ENCODE assay signal across 17 cellular contexts in the genomic region with DNA sequence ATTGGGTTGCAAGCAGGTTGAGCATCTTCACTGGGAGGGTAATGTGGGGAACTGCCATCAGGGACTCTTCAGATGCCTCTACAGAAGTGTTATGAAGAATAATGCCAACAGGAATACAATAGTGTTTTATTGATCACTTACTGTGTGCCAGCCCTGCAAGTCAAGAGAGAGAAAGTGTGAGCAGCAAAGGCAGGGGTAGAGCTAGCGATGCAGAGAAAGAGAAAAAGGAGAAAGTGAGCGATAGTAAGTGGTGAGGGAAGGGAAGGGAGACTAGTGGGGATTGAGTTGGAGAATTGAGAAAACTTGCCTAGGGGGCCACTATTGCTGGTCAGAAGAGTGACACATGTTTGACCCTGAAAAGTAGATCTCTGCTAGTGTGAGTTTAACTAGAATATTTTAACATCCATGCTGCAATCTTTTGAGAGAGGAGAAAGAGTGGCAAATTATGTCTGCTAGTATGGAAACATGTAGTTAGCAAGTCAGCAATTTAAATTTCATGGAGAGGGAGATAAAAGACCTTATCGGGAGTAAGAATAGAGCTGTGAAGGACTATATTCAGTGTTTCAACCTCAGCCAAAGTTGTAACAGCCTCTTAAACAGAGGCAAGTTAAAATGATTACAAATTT. TPM values are rescaled to one million over a fixed set of nuclear protein-coding genes. Genes with fewer than 3 reads are reported as not detected.
DNase-seq lines count a peak whose midpoint lies in the region; ATAC-seq, FAIRE-seq and TF ChIP-seq lines count a peak whose summit lies in the region.
"Had no signal": no experiment of that assay in that cellular context is flagged by ENCODE, and none has a peak within 500 bp of the region (broad histone marks: within the 10 kb centered on the region; RNA-seq: fewer than 3 reads in every experiment).

No MANE protein-coding gene starts in this region.

- DNase-seq in GM12892 (ENCODE audit: insufficient read length) (no peak), T-helper 17 cell (no peak), mesothelial cell of epicardium (ENCODE audit: low spot score in 2 of 2, unreplicated experiment in 2 of 2) (no peak), globus pallidus (ENCODE audit: low spot score) (no peak), anterior cingulate cortex (lab: John Stamatoyannopoulos, UW) (no peak), retina (no peak)
- no peak for DNase-seq in central memory CD4-positive, alpha-beta T cell
- DNase-seq: activated CD4-positive, alpha-beta T cell treated with anti-CD3 and anti-CD28 coated beads, Interleukin-2, amount 10 ng/mL, durations not matched to agents 24 days and 14 days; activated T-cell treated with anti-CD3 and anti-CD28 coated beads, Interleukin-2, amount 50 U/mL, for 48 hours; NCI-H1092 treated with DMSO at 0.1 percent for 48 hours; small intestine; stimulated activated naive CD8-positive, alpha-beta T cell treated with anti-CD3 and anti-CD28 coated beads, Interleukin-15, amount 100 ng/mL, for 72 hours had no signal

- H3K27me3 Mint-ChIP-seq in T-helper 17 cell, result no peaks in the 10 kb centered on the region
- H3K27me3 Mint-ChIP-seq in mesothelial cell of epicardium (ENCODE audit: low read depth), result no peaks in the 10 kb centered on the region
- H3K27me3 Mint-ChIP-seq: activated CD4-positive, alpha-beta T cell treated with anti-CD3 and anti-CD28 coated beads, Interleukin-2, amount 10 ng/mL, durations not matched to agents 24 days and 14 days; dendritic cell treated with granulocyte-macrophage colony-stimulating factor and Interleukin-4, amounts not matched to agents 40 ng/mL and 50 ng/mL, for 4 days; stimulated activated naive CD8-positive, alpha-beta T cell treated with anti-CD3 and anti-CD28 coated beads, Interleukin-15, amount 100 ng/mL, for 72 hours had no signal

- no peaks in the 10 kb centered on the region for H3K9me3 ChIP-seq in T-helper 17 cell (ENCODE audit: control insufficient read depth, low read length, poor library complexity, severe bottlenecking)
- H3K9me3 ChIP-seq: ascending aorta had no signal

- ATAC-seq in GM21619 (IDR thresholded peaks at IDR 0.05; ENCODE audit: unreplicated experiment) (peak; percentile 3), T-helper 17 cell (no peak)
- ATAC-seq: stimulated activated naive CD8-positive, alpha-beta T cell treated with anti-CD3 and anti-CD28 coated beads, Interleukin-15, amount 100 ng/mL, for 72 hours had no signal

- TF ChIP-seq POLR2A in GM12892 (IDR thresholded peaks at IDR 0.05; ENCODE audit: low read depth, low read length), result no peak

- H3K4me1 Mint-ChIP-seq in T-helper 17 cell (peaks cover 53% of the 10 kb centered on the region), mesothelial cell of epicardium (peaks cover 26% of the 10 kb centered on the region)

- TF ChIP-seq CTCF in mesothelial cell of epicardium (IDR thresholded peaks at IDR 0.05; ENCODE audit: unreplicated experiment), result no peak

- H3K4me3 Mint-ChIP-seq in T-helper 17 cell (no peak overlapping the region), mesothelial cell of epicardium (no peak overlapping the region)
- H3K4me3 Mint-ChIP-seq: activated CD4-positive, alpha-beta T cell treated with anti-CD3 and anti-CD28 coated beads, Interleukin-2, amount 10 ng/mL, durations not matched to agents 24 days and 14 days; dendritic cell treated with granulocyte-macrophage colony-stimulating factor and Interleukin-4, amounts not matched to agents 40 ng/mL and 50 ng/mL, for 4 days; stimulated activated naive CD8-positive, alpha-beta T cell treated with anti-CD3 and anti-CD28 coated beads, Interleukin-15, amount 100 ng/mL, for 72 hours had no signal

- FAIRE-seq in GM12892 (lab: Jason Lieb, UNC), result peak; percentile 24
- FAIRE-seq: small intestine had no signal

- peaks cover 7% of the 10 kb centered on the region for H3K36me3 Mint-ChIP-seq in T-helper 17 cell (ENCODE audit: low read depth)
- no peaks in the 10 kb centered on the region for H3K36me3 Mint-ChIP-seq in mesothelial cell of epicardium

- H3K27ac Mint-ChIP-seq in T-helper 17 cell (peak overlapping the region; percentile 73), mesothelial cell of epicardium (peak overlapping the region; percentile 11)
- H3K27ac Mint-ChIP-seq: activated CD4-positive, alpha-beta T cell treated with anti-CD3 and anti-CD28 coated beads, Interleukin-2, amount 10 ng/mL, durations not matched to agents 24 days and 14 days; stimulated activated naive CD8-positive, alpha-beta T cell treated with anti-CD3 and anti-CD28 coated beads, Interleukin-15, amount 100 ng/mL, for 72 hours had no signal

- no peaks in the 10 kb centered on the region for H3K9me3 Mint-ChIP-seq in mesothelial cell of epicardium
- H3K9me3 Mint-ChIP-seq: activated CD4-positive, alpha-beta T cell treated with anti-CD3 and anti-CD28 coated beads, Interleukin-2, amount 10 ng/mL, durations not matched to agents 24 days and 14 days; dendritic cell treated with granulocyte-macrophage colony-stimulating factor and Interleukin-4, amounts not matched to agents 40 ng/mL and 50 ng/mL, for 4 days; stimulated activated naive CD8-positive, alpha-beta T cell treated with anti-CD3 and anti-CD28 coated beads, Interleukin-15, amount 100 ng/mL, for 72 hours had no signal

RNA-seq across cellular contexts. Expression of gene AFF1, which starts 12.2 kb away (rescaled TPM):
- polyA plus RNA-seq in GM12892 (2012; ENCODE audit: missing spikeins), result 27.9 TPM
- total RNA-seq in T-helper 17 cell (100 to 1,000 TPM; 105 to 121 TPM), mesothelial cell of epicardium (18.2 to 20.0 TPM (median 18.6 TPM) in 3 replicates)

RNA-seq across cellular contexts. Expression of gene C4orf36, which starts 54.8 kb away (rescaled TPM):
- polyA plus RNA-seq in GM12892 (2012; ENCODE audit: missing spikeins), result not detected
- not detected for total RNA-seq in T-helper 17 cell
- total RNA-seq in mesothelial cell of epicardium, result 0.73 to 1.6 TPM (median 1.5 TPM) in 3 replicates
- total RNA-seq: activated CD4-positive, alpha-beta T cell treated with anti-CD3 and anti-CD28 coated beads, Interleukin-2, amount 10 ng/mL, durations not matched to agents 24 days and 14 days; ascending aorta; lung microvascular endothelial cell; T-helper 1 cell treated with Interleukin-12 subunit alpha and Interleukin-12 subunit beta and Interleukin-4 antibody, amounts not matched to agents 30 ng/mL and 1 ng/mL, for 36 hours had no signal
